ENCODE assay signal across 16 cellular contexts in genomic region chr10:102735065-102735562, GRCh38. TPM values are rescaled to one million over a fixed set of nuclear protein-coding genes. Genes with fewer than 3 reads are reported as not detected.
DNase-seq lines count a peak whose midpoint lies in the region; ATAC-seq and TF ChIP-seq lines count a peak whose summit lies in the region.
"Had no signal": no experiment of that assay in that cellular context is flagged by ENCODE, and none has a peak within 500 bp of the region (broad histone marks: within the 10 kb centered on the region; RNA-seq: fewer than 3 reads in every experiment).

No MANE protein-coding gene starts in this region.

- no peak overlapping the region for H3K4me3 Mint-ChIP-seq in endodermal cell
- H3K4me3 Mint-ChIP-seq: central memory CD8-positive, alpha-beta T cell; effector memory CD8-positive, alpha-beta T cell; T-cell had no signal

- no peaks in the 10 kb centered on the region for H3K79me2 ChIP-seq in mesendoderm (ENCODE audit: control insufficient read depth, insufficient read depth, low read length)

- peak overlapping the region; percentile 70 for H3K27ac Mint-ChIP-seq in endodermal cell

- H2AK5ac ChIP-seq in mesendoderm (ENCODE audit: low read length), result no peak overlapping the region

- H3K4me1 Mint-ChIP-seq in endodermal cell, result no peaks in the 10 kb centered on the region
- H3K4me1 Mint-ChIP-seq: central memory CD8-positive, alpha-beta T cell; T-cell had no signal

- no peak for TF ChIP-seq CTCF in left ventricle myocardium inferior (IDR thresholded peaks at IDR 0.05; ENCODE audit: borderline replicate concordance)
- no peak for TF ChIP-seq CTCF in endodermal cell (conservative IDR thresholded peaks at IDR 0.05)
- TF ChIP-seq CTCF in vagina (IDR thresholded peaks at IDR 0.05), result no peak

- no peak overlapping the region for H2BK15ac ChIP-seq in mesendoderm (replicated peaks; ENCODE audit: low read depth)

- no peak overlapping the region for H3K18ac ChIP-seq in mesendoderm (ENCODE audit: low read length)

- 76 to 86% methylated on average over 4 to 9 of the region's 9 CpGs for WGBS in endodermal cell (ENCODE audit: insufficient coverage in 1 of 2, insufficient read length in 1 of 2), 2 experiments
- no CpG with 5 or more reads among the region's 9 CpGs for WGBS in mesendoderm (ENCODE audit: extremely low coverage, insufficient coverage, low lambda C conversion rate)

- no peak overlapping the region for H2BK5ac ChIP-seq in mesendoderm (ENCODE audit: low read length)

- no peak overlapping the region for H2BK120ac ChIP-seq in mesendoderm (ENCODE audit: low read depth, low read length)

- H3K9me3 ChIP-seq in left ventricle myocardium inferior (replicated peaks) (no peaks in the 10 kb centered on the region), endodermal cell (ENCODE audit: control insufficient read depth, low read length) (no peaks in the 10 kb centered on the region), vagina (no peaks in the 10 kb centered on the region)

- no peak for TF ChIP-seq POLR2A in vagina (IDR thresholded peaks at IDR 0.05)

- H3K9me3 Mint-ChIP-seq in endodermal cell, result no peaks in the 10 kb centered on the region
- H3K9me3 Mint-ChIP-seq: central memory CD8-positive, alpha-beta T cell; effector memory CD8-positive, alpha-beta T cell; T-cell had no signal

- H3K4me1 ChIP-seq in left ventricle myocardium inferior (peaks cover 15% of the 10 kb centered on the region), endodermal cell (ENCODE audit: control insufficient read depth, insufficient read depth, low read length) (no peaks in the 10 kb centered on the region), mesendoderm (ENCODE audit: control insufficient read depth, low read depth, low read length) (peaks cover 2% of the 10 kb centered on the region), vagina (no peaks in the 10 kb centered on the region)
- H3K4me1 ChIP-seq: foreskin keratinocyte had no signal

- H3K4ac ChIP-seq in mesendoderm (ENCODE audit: low read depth, low read length), result no peak overlapping the region

- ATAC-seq in Right ventricle myocardium superior (ENCODE audit: poor library complexity) (peak; percentile 40), SK-N-SH treated with all-trans-retinoic acid at 6 μM for 48 hours (no peak)
- ATAC-seq in activated CD4-positive, CD25-positive, alpha-beta regulatory T cell treated with anti-CD3 and anti-CD28 coated beads, Interleukin-2, amount 50 U/mL, for 24 hours, result no peak
- ATAC-seq: effector memory CD8-positive, alpha-beta T cell; foreskin keratinocyte; T-cell had no signal

- no peak overlapping the region for H3K9ac ChIP-seq in endodermal cell (ENCODE audit: extremely low read depth, low read length, poor library complexity, severe bottlenecking)
- H3K9ac ChIP-seq in mesendoderm (ENCODE audit: low read length), result no peak overlapping the region

- H3K27ac ChIP-seq in left ventricle myocardium inferior (replicated peaks) (no peak overlapping the region), endodermal cell (ENCODE audit: low read depth, low read length) (no peak overlapping the region), mesendoderm (ENCODE audit: low read depth, low read length) (no peak overlapping the region), vagina (peak overlapping the region; percentile 20)
- H3K27ac ChIP-seq: foreskin keratinocyte had no signal

- no peak overlapping the region for H3K23ac ChIP-seq in mesendoderm (ENCODE audit: low read length)

- H3K4me2 ChIP-seq in mesendoderm (ENCODE audit: low read length), result no peak overlapping the region

- no peaks in the 10 kb centered on the region for H3K79me1 ChIP-seq in mesendoderm (ENCODE audit: low read length)

- no peaks in the 10 kb centered on the region for H3K27me3 ChIP-seq in left ventricle myocardium inferior (ENCODE audit: low read depth)
- H3K27me3 ChIP-seq in endodermal cell (ENCODE audit: control insufficient read depth, insufficient read depth, low read length, poor library complexity, severe bottlenecking), result no peaks in the 10 kb centered on the region
- no peaks in the 10 kb centered on the region for H3K27me3 ChIP-seq in mesendoderm (ENCODE audit: insufficient read depth, low read length, poor library complexity)
- no peaks in the 10 kb centered on the region for H3K27me3 ChIP-seq in vagina
- H3K27me3 ChIP-seq: foreskin keratinocyte had no signal

- H3K4me3 ChIP-seq in left ventricle myocardium inferior (no peak overlapping the region), endodermal cell (ENCODE audit: low read length) (no peak overlapping the region), mesendoderm (ENCODE audit: low read length) (no peak overlapping the region), vagina (no peak overlapping the region)

- H3K27me3 Mint-ChIP-seq in endodermal cell (ENCODE audit: insufficient read depth), result no peaks in the 10 kb centered on the region
- H3K27me3 Mint-ChIP-seq: central memory CD8-positive, alpha-beta T cell; effector memory CD8-positive, alpha-beta T cell; T-cell had no signal

- H4K5ac ChIP-seq in mesendoderm (ENCODE audit: low read length), result no peak overlapping the region

- DNase-seq in Right ventricle myocardium superior (peak; percentile 48), left ventricle myocardium inferior (no peak), endodermal cell (peak; percentile 68), mesendoderm (peak; percentile 79), vagina (ENCODE audit: extremely low spot score in 2 of 2) (no peak), mucosa of gallbladder (ENCODE audit: low spot score) (no peak)
- DNase-seq: effector memory CD8-positive, alpha-beta T cell; foreskin keratinocyte; NCI-H2107; NCI-H748 treated with DMSO at 0.1 percent for 48 hours; stimulated activated CD4-positive, alpha-beta T cell treated with anti-CD3 and anti-CD28 coated beads, Interleukin-12 subunit alpha, Interleukin-12 subunit beta, amount 100 ng/mL, for 4 hours; substantia nigra; T-cell had no signal

- H4K8ac ChIP-seq in mesendoderm (ENCODE audit: low read depth, low read length), result no peak overlapping the region

- H3K56ac ChIP-seq in mesendoderm (ENCODE audit: low read length), result no peak overlapping the region

- H3K36me3 Mint-ChIP-seq in endodermal cell (ENCODE audit: low read depth), result peaks cover 53% of the 10 kb centered on the region

- intact Hi-C loops in Right ventricle myocardium superior (cut with DNase I), result no loop called here
- intact Hi-C loops in left ventricle myocardium inferior (cut with micrococcal nuclease), result no loop called here
- intact Hi-C loops in vagina (cut with DNase I), result no loop called here

- H3K36me3 ChIP-seq in left ventricle myocardium inferior, result peaks cover 16% of the 10 kb centered on the region
- peaks cover 56% of the 10 kb centered on the region for H3K36me3 ChIP-seq in endodermal cell (ENCODE audit: control insufficient read depth, insufficient read depth, low read length)
- H3K36me3 ChIP-seq in mesendoderm (ENCODE audit: control insufficient read depth, insufficient read depth, low read length), result peaks cover 2% of the 10 kb centered on the region
- H3K36me3 ChIP-seq in vagina, result no peaks in the 10 kb centered on the region

TF ChIP-seq in SK-N-SH treated with all-trans-retinoic acid at 6 μM for 48 hours, 23 proteins besides CTCF, POLR2A, EP300 and RAD21 (continues in another document):
- TF ChIP-seq CSRNP3 (CRISPR knock-in tag; IDR thresholded peaks at IDR 0.05) (no peak), ESRRG (CRISPR knock-in tag; IDR thresholded peaks at IDR 0.05) (no peak)

RNA-seq across cellular contexts. Expression of gene WBP1L, which starts 8.6 kb away (rescaled TPM):
- total RNA-seq in Right ventricle myocardium superior (19.7 TPM), left ventricle myocardium inferior (22.6 TPM), endodermal cell (10 to 100 TPM; 23.5 to 25.8 TPM), vagina (80.8 TPM), mucosa of gallbladder (58.1 TPM)
- polyA plus RNA-seq in endodermal cell (2013, experiment 1 of 2), result 30.2 TPM
- polyA plus RNA-seq in endodermal cell (2013, experiment 2 of 2), result 29.0 TPM
- 20.1 TPM for polyA plus RNA-seq in mesendoderm (2013, experiment 1 of 2)
- polyA plus RNA-seq in mesendoderm (2013, experiment 2 of 2), result 20.5 TPM

RNA-seq across cellular contexts. Expression of gene SFXN2, which starts 20.7 kb away (rescaled TPM):
- total RNA-seq in Right ventricle myocardium superior (1.7 TPM), left ventricle myocardium inferior (1.6 TPM), endodermal cell (10 to 100 TPM; 30.5 to 32.9 TPM), vagina (6.4 TPM), mucosa of gallbladder (6.4 TPM)
- polyA plus RNA-seq in endodermal cell (2013, experiment 1 of 2), result 13.6 TPM
- polyA plus RNA-seq in endodermal cell (2013, experiment 2 of 2), result 13.7 TPM
- 14.8 TPM for polyA plus RNA-seq in mesendoderm (2013, experiment 1 of 2)
- polyA plus RNA-seq in mesendoderm (2013, experiment 2 of 2), result 14.2 TPM

RNA-seq across cellular contexts. Expression of gene ARL3, which starts 20.9 kb away (rescaled TPM):
- total RNA-seq in Right ventricle myocardium superior (14.1 TPM), left ventricle myocardium inferior (13.4 TPM), endodermal cell (10 to 100 TPM; 20.3 to 25.6 TPM), vagina (7.4 TPM), mucosa of gallbladder (11.1 TPM)
- 31.4 TPM for polyA plus RNA-seq in endodermal cell (2013, experiment 1 of 2)
- polyA plus RNA-seq in endodermal cell (2013, experiment 2 of 2), result 30.8 TPM
- 13.1 TPM for polyA plus RNA-seq in mesendoderm (2013, experiment 1 of 2)
- 13.3 TPM for polyA plus RNA-seq in mesendoderm (2013, experiment 2 of 2)

Comparison
In these comparisons a context has a peak if more than half of its experiments do, and no peak if none do; other contexts are left out.
1. DNase-seq: peak in Right ventricle myocardium superior (single experiment), endodermal cell (single experiment) and mesendoderm (single experiment); none in left ventricle myocardium inferior (single experiment), vagina (0 of 2) and mucosa of gallbladder (single experiment).